1 cellular context compared by ENCODE assay signal in the genomic region with DNA sequence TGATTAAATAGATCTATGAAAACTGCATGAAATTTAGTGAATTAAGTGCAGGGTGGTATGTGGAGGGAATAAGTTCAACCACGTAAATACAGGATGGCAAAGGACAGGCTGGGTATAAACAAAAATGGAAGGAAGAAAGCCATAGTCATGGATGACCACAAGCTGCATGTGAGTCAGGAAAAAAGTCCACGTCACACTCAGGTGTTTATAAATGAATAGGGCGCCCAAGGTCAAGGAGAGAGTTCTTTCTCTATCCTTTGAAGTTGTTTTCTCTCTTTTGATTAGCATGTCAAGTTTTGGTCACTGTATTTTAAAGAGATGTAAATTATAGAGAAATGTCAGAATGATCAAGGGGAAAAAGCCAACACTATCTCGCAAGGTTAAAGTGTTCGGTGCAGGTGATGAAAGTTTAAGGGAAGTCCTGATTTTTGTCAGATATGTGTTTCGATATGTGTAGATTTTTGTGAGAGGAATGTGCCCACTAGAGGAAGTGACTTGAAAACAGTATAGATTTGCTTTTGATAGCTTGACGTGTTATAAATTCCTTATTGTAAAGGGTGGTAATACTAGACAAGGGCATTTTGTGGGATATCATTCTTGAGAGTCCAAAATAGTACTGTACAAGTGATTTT.
TF ChIP-seq lines count a peak whose summit lies in the region.

No MANE protein-coding gene starts in this region.

TF ChIP-seq in SK-N-SH treated with all-trans-retinoic acid at 6 μM for 48 hours, 23 proteins besides CTCF, POLR2A, EP300 and RAD21 (continued from another document):
- TF ChIP-seq, protein P1, sequence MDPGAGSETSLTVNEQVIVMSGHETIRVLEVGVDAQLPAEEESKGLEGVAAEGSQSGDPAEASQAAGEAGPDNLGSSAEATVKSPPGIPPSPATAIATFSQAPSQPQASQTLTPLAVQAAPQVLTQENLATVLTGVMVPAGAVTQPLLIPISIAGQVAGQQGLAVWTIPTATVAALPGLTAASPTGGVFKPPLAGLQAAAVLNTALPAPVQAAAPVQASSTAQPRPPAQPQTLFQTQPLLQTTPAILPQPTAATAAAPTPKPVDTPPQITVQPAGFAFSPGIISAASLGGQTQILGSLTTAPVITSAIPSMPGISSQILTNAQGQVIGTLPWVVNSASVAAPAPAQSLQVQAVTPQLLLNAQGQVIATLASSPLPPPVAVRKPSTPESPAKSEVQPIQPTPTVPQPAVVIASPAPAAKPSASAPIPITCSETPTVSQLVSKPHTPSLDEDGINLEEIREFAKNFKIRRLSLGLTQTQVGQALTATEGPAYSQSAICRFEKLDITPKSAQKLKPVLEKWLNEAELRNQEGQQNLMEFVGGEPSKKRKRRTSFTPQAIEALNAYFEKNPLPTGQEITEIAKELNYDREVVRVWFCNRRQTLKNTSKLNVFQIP (CRISPR knock-in tag; IDR thresholded peaks at IDR 0.05; ENCODE audit: borderline replicate concordance, low read depth): no peak
- TF ChIP-seq ZNF8 (CRISPR knock-in tag; IDR thresholded peaks at IDR 0.05): no peak
- TF ChIP-seq, protein P2, sequence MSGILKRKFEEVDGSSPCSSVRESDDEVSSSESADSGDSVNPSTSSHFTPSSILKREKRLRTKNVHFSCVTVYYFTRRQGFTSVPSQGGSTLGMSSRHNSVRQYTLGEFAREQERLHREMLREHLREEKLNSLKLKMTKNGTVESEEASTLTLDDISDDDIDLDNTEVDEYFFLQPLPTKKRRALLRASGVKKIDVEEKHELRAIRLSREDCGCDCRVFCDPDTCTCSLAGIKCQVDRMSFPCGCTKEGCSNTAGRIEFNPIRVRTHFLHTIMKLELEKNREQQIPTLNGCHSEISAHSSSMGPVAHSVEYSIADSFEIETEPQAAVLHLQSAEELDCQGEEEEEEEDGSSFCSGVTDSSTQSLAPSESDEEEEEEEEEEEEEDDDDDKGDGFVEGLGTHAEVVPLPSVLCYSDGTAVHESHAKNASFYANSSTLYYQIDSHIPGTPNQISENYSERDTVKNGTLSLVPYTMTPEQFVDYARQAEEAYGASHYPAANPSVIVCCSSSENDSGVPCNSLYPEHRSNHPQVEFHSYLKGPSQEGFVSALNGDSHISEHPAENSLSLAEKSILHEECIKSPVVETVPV (CRISPR knock-in tag; IDR thresholded peaks at IDR 0.05): no peak
- TF ChIP-seq, protein P3, sequence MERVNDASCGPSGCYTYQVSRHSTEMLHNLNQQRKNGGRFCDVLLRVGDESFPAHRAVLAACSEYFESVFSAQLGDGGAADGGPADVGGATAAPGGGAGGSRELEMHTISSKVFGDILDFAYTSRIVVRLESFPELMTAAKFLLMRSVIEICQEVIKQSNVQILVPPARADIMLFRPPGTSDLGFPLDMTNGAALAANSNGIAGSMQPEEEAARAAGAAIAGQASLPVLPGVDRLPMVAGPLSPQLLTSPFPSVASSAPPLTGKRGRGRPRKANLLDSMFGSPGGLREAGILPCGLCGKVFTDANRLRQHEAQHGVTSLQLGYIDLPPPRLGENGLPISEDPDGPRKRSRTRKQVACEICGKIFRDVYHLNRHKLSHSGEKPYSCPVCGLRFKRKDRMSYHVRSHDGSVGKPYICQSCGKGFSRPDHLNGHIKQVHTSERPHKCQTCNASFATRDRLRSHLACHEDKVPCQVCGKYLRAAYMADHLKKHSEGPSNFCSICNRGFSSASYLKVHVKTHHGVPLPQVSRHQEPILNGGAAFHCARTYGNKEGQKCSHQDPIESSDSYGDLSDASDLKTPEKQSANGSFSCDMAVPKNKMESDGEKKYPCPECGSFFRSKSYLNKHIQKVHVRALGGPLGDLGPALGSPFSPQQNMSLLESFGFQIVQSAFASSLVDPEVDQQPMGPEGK (CRISPR knock-in tag; IDR thresholded peaks at IDR 0.05; ENCODE audit: borderline replicate concordance): no peak
- TF ChIP-seq, protein P4, sequence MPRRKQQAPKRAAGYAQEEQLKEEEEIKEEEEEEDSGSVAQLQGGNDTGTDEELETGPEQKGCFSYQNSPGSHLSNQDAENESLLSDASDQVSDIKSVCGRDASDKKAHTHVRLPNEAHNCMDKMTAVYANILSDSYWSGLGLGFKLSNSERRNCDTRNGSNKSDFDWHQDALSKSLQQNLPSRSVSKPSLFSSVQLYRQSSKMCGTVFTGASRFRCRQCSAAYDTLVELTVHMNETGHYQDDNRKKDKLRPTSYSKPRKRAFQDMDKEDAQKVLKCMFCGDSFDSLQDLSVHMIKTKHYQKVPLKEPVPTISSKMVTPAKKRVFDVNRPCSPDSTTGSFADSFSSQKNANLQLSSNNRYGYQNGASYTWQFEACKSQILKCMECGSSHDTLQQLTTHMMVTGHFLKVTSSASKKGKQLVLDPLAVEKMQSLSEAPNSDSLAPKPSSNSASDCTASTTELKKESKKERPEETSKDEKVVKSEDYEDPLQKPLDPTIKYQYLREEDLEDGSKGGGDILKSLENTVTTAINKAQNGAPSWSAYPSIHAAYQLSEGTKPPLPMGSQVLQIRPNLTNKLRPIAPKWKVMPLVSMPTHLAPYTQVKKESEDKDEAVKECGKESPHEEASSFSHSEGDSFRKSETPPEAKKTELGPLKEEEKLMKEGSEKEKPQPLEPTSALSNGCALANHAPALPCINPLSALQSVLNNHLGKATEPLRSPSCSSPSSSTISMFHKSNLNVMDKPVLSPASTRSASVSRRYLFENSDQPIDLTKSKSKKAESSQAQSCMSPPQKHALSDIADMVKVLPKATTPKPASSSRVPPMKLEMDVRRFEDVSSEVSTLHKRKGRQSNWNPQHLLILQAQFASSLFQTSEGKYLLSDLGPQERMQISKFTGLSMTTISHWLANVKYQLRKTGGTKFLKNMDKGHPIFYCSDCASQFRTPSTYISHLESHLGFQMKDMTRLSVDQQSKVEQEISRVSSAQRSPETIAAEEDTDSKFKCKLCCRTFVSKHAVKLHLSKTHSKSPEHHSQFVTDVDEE (CRISPR knock-in tag; IDR thresholded peaks at IDR 0.05): no peak
- TF ChIP-seq RARB (CRISPR knock-in tag; IDR thresholded peaks at IDR 0.05): no peak
- TF ChIP-seq GLIS3 (CRISPR knock-in tag; IDR thresholded peaks at IDR 0.05): no peak
- no peak for TF ChIP-seq ISL1 (CRISPR knock-in tag; IDR thresholded peaks at IDR 0.05)
- no peak for TF ChIP-seq ZFP30 (CRISPR knock-in tag; IDR thresholded peaks at IDR 0.05)
- no peak for TF ChIP-seq ZNF70 (CRISPR knock-in tag; IDR thresholded peaks at IDR 0.05)
- TF ChIP-seq OSR1 (CRISPR knock-in tag; IDR thresholded peaks at IDR 0.05): no peak
- no peak for TF ChIP-seq ZC3H10 (CRISPR knock-in tag; IDR thresholded peaks at IDR 0.05)
- TF ChIP-seq SNAI2 (CRISPR knock-in tag; IDR thresholded peaks at IDR 0.05): no peak
- TF ChIP-seq ARNTL (CRISPR knock-in tag; IDR thresholded peaks at IDR 0.05; ENCODE audit: borderline replicate concordance, low read depth): no peak
